9 cellular contexts compared by ENCODE assay signal in the genomic region with DNA sequence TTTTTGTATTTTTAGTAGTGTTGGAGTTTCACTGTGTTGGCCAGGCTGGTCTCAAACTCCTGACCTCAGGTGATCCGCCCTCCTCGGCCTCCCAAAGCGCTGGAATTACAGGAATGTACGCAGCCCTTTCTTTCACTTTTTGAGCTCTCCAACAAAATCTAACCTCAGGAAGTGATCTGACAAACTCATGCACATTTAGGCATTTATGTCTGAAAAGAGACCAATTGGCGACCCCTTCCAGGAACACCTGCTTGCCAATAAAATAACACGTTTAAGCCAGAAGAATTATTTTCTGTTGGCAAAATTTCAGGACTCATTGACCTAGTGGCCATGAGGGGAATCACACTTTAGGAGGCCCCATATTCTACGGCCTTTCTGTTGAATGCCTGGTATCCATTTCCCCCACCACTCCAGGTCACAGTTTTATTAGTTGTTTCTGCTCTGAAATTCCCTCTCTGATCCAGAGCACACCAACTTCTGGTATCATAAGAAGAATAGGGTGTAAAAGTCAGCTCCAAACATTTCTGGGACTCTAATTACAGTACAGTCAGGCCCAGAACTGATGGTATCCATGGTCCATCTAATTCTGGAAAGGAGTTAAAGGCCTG.
DNase-seq lines count a peak whose midpoint lies in the region; ATAC-seq, FAIRE-seq and TF ChIP-seq lines count a peak whose summit lies in the region.
"Had no signal": no experiment of that assay in that cellular context is flagged by ENCODE, and none has a peak within 500 bp of the region (broad histone marks: within the 10 kb centered on the region; RNA-seq: fewer than 3 reads in every experiment).

No MANE protein-coding gene starts in this region.

- TF ChIP-seq POLR2A in H54 (IDR thresholded peaks at IDR 0.05; ENCODE audit: low read depth, low read length) = no peak
- no peak for TF ChIP-seq POLR2A in spleen (IDR thresholded peaks at IDR 0.05)

- H3K4me3 ChIP-seq in SJSA1 (no peak overlapping the region), spleen (no peak overlapping the region)

- H3K9me3 ChIP-seq in SJSA1 (replicated peaks) (no peaks in the 10 kb centered on the region), spleen (peaks cover 0 to 5% (median 0%) of the 10 kb centered on the region in 8 donors)

- H3K4me1 ChIP-seq in SJSA1 (replicated peaks) (peaks cover 52% of the 10 kb centered on the region), spleen (no peaks in the 10 kb centered on the region)

- ATAC-seq in HG03025 (IDR thresholded peaks at IDR 0.05; ENCODE audit: low FRiP score, unreplicated experiment) = no peak
- no peak for ATAC-seq in HG03354 (IDR thresholded peaks at IDR 0.05; ENCODE audit: poor library complexity, severe bottlenecking, unreplicated experiment)

- peak in 5 of 11 experiments; percentile 7 to 35 (median 30) for TF ChIP-seq CTCF in spleen (IDR thresholded peaks at IDR 0.05 in 8 of 11, conservative IDR thresholded peaks at IDR 0.05 in 3 of 11)

- H3K27ac ChIP-seq in SJSA1 = peak overlapping the region; percentile 100
- H3K27ac ChIP-seq in spleen = peak overlapping the region in 6 of 8 donors; percentile 13 to 51 (median 28)

- H3K27me3 ChIP-seq in SJSA1 (replicated peaks) (no peaks in the 10 kb centered on the region), spleen (replicated peaks in 1 of 7) (peaks cover 0 to 7% (median 0%) of the 10 kb centered on the region in 7 donors)

- FAIRE-seq in H54 (lab: Jason Lieb, UNC) = no peak

- WGBS in spleen, 5 donors = 67 to 85% (median 84%) methylated on average over 7 of the region's 7 CpGs

- H3K36me3 ChIP-seq in SJSA1 (no peaks in the 10 kb centered on the region), spleen (no peaks in the 10 kb centered on the region)

- intact Hi-C loops in spleen (cut with DNase I; ENCODE audit: low total_unique reads) = no loop called here

- DNase-seq in H54 (ENCODE audit: insufficient read length, low spot score) (peak; percentile 13), SJSA1 (ENCODE audit: low read depth in 1 of 2, low spot score in 2 of 2) (peak; percentile 82 to 93), globus pallidus (ENCODE audit: low spot score) (peak; percentile 7), spleen (no peak), mesenteric fat pad (ENCODE audit: low spot score) (no peak)
- DNase-seq: activated CD4-positive, alpha-beta T cell treated with anti-CD3 and anti-CD28 coated beads for 48 hours; stimulated activated CD4-positive, alpha-beta T cell treated with anti-CD3 and anti-CD28 coated beads, Interleukin-2, amount 100 ng/mL, for 24 hours had no signal

Comparison
In these comparisons a context has a peak if more than half of its experiments do, and no peak if none do; other contexts are left out.
1. DNase-seq: peak in H54 (single experiment), SJSA1 (2 of 2) and globus pallidus (single experiment); none in spleen (single experiment) and mesenteric fat pad (single experiment).